15 cellular contexts compared by ENCODE assay signal in genomic region chr6:36268478-36269248, GRCh38.
DNase-seq lines count a peak whose midpoint lies in the region; ATAC-seq and TF ChIP-seq lines count a peak whose summit lies in the region.
"Had no signal": no experiment of that assay in that cellular context is flagged by ENCODE, and none has a peak within 500 bp of the region (broad histone marks: within the 10 kb centered on the region; RNA-seq: fewer than 3 reads in every experiment).

No MANE protein-coding gene starts in this region.

- no peak overlapping the region for H3K4me3 ChIP-seq in tibial artery
- no peak overlapping the region for H3K4me3 ChIP-seq in HAP-1
- H3K4me3 ChIP-seq: coronary artery had no signal

- H3K27me3 ChIP-seq in tibial artery: peaks cover 0 to 35% of the 10 kb centered on the region in 2 donors
- H3K27me3 ChIP-seq in HAP-1 (ENCODE audit: low read depth): no peaks in the 10 kb centered on the region

- no peak for TF ChIP-seq CTCF in tibial artery (IDR thresholded peaks at IDR 0.05)

- H3K27ac ChIP-seq in tibial artery: no peak overlapping the region
- H3K27ac ChIP-seq: coronary artery, RWPE1 had no signal

- intact Hi-C loops in tibial artery (cut with DNase I; ENCODE audit: low total_unique reads): no loop called here

- H3K9me3 ChIP-seq in tibial artery (peaks cover 3 to 12% (median 6%) of the 10 kb centered on the region in 3 donors), HAP-1 (no peaks in the 10 kb centered on the region)

- H3K36me3 ChIP-seq in tibial artery: no peaks in the 10 kb centered on the region
- H3K36me3 ChIP-seq in HAP-1 (replicated peaks): no peaks in the 10 kb centered on the region

- no peak for ATAC-seq in GM18511 (IDR thresholded peaks at IDR 0.05; ENCODE audit: unreplicated experiment)
- ATAC-seq: activated CD8-positive, alpha-beta T cell treated with anti-CD3 and anti-CD28 coated beads for 36 hours; stimulated activated naive CD8-positive, alpha-beta T cell treated with anti-CD3 and anti-CD28 coated beads, Interleukin-15, amount 100 ng/mL, for 72 hours had no signal

- peak; percentile 61 for DNase-seq in NCI-H2227 (lab: John Stamatoyannopoulos, UW; ENCODE audit: unreplicated experiment)
- peak; percentile 48 for DNase-seq in astrocyte of the hippocampus (ENCODE audit: low read depth, low spot score)
- peak; percentile 35 for DNase-seq in hepatic stellate cell (ENCODE audit: low spot score)
- DNase-seq in superior temporal gyrus (ENCODE audit: extremely low spot score): peak; percentile 55
- DNase-seq in tibial artery: no peak
- DNase-seq in HAP-1 (ENCODE audit: low spot score in 2 of 2): no peak
- DNase-seq: activated CD8-positive, alpha-beta T cell treated with anti-CD3 and anti-CD28 coated beads for 36 hours; CD4-positive, alpha-beta memory T cell; NCI-H1105; NCI-H524; stimulated activated naive CD8-positive, alpha-beta T cell treated with anti-CD3 and anti-CD28 coated beads, Interleukin-15, amount 100 ng/mL, for 72 hours; T1000 had no signal

- in situ Hi-C loops in HAP-1 (cut with MboI; ENCODE audit: low sequenced_read_pairs): no loop called here

- H3K4me1 ChIP-seq in tibial artery (no peaks in the 10 kb centered on the region), HAP-1 (no peaks in the 10 kb centered on the region)

Comparison
In these comparisons a context has a peak if more than half of its experiments do, and no peak if none do; other contexts are left out.
1. DNase-seq: peak in NCI-H2227 (single experiment), astrocyte of the hippocampus (single experiment), hepatic stellate cell (single experiment) and superior temporal gyrus (single experiment); none in tibial artery (0 of 2) and HAP-1 (0 of 2).